ENCODE assay signal across 20 cellular contexts in genomic region chr2:74212702-74213410, GRCh38.
"Had no signal": no experiment of that assay in that cellular context is flagged by ENCODE, and none has a peak within 500 bp of the region (broad histone marks: within the 10 kb centered on the region; RNA-seq: fewer than 3 reads in every experiment).

No MANE protein-coding gene starts in this region.

- H3K4me1 ChIP-seq: right atrium auricular region, sigmoid colon, suprapubic skin, thyroid gland had no signal

- H3K9me3 Mint-ChIP-seq: naive thymus-derived CD8-positive, alpha-beta T cell; type B pancreatic cell had no signal

- H3K27ac ChIP-seq: coronary artery, hepatocyte, neutrophil, right atrium auricular region, sigmoid colon, skin epidermis, suprapubic skin, thyroid gland had no signal

- FAIRE-seq: urothelium cell line had no signal

- H3K4me3 ChIP-seq: coronary artery, hepatocyte, lung, right atrium auricular region, sigmoid colon, skin epidermis, suprapubic skin, thyroid gland had no signal

- H3K4me3 Mint-ChIP-seq: naive thymus-derived CD8-positive, alpha-beta T cell; type B pancreatic cell had no signal

- H3K27me3 ChIP-seq: hepatocyte, neutrophil, right atrium auricular region, sigmoid colon, suprapubic skin, thyroid gland had no signal

- H3K27me3 Mint-ChIP-seq: naive thymus-derived CD8-positive, alpha-beta T cell; type B pancreatic cell had no signal

- H3K4me2 ChIP-seq: hepatocyte had no signal

- ATAC-seq: left colon; left ventricle myocardium superior; naive thymus-derived CD8-positive, alpha-beta T cell; stimulated activated naive CD8-positive, alpha-beta T cell treated with anti-CD3 and anti-CD28 coated beads, Interleukin-15, Interleukin-2, amounts not matched to agents 100 U/mL and 50 U/mL, for 24 hours had no signal

- H3K27ac Mint-ChIP-seq: type B pancreatic cell had no signal

- H3K36me3 ChIP-seq: thyroid gland had no signal

- H2AFZ ChIP-seq: hepatocyte had no signal

- H3K9me3 ChIP-seq: neutrophil, right atrium auricular region, sigmoid colon, suprapubic skin, thyroid gland had no signal

- DNase-seq: effector CD4-positive, alpha-beta T cell; foreskin melanocyte; left colon; left ventricle myocardium superior; mesendoderm; naive thymus-derived CD8-positive, alpha-beta T cell; posterior cingulate gyrus; sigmoid colon; stimulated activated CD4-positive, alpha-beta T cell treated with anti-CD3 and anti-CD28 coated beads, Interleukin-2, amount 100 ng/mL, for 24 hours; stimulated activated naive CD8-positive, alpha-beta T cell treated with anti-CD3 and anti-CD28 coated beads, Interleukin-15, Interleukin-2, amounts not matched to agents 100 U/mL and 50 U/mL, for 24 hours; thyroid gland had no signal
